In genomic region chr7:4689668-4690067, GRCh38 we compare ENCODE assay signal across 14 cellular contexts. TPM values are rescaled to one million over a fixed set of nuclear protein-coding genes. Genes with fewer than 3 reads are reported as not detected.
DNase-seq lines count a peak whose midpoint lies in the region; ATAC-seq, FAIRE-seq and TF ChIP-seq lines count a peak whose summit lies in the region.
"Had no signal": no experiment of that assay in that cellular context is flagged by ENCODE, and none has a peak within 500 bp of the region (broad histone marks: within the 10 kb centered on the region; RNA-seq: fewer than 3 reads in every experiment).

No MANE protein-coding gene starts in this region.

- peak overlapping the region in 3 of 4 donors; percentile 17 to 24 (median 18) for H3K4me3 ChIP-seq in sigmoid colon
- H3K4me3 ChIP-seq: hepatocyte had no signal

- no peaks in the 10 kb centered on the region for H3K36me3 Mint-ChIP-seq in chondrocyte (ENCODE audit: low read depth)
- no peaks in the 10 kb centered on the region for H3K36me3 Mint-ChIP-seq in natural killer cell

- FAIRE-seq in GM12892 (lab: Jason Lieb, UNC): peak; percentile 68

- peak overlapping the region in 3 of 4 donors; percentile 32 to 94 (median 76) for H3K27ac ChIP-seq in sigmoid colon
- H3K27ac ChIP-seq: hepatocyte had no signal

- H3K9me3 Mint-ChIP-seq in chondrocyte (ENCODE audit: low read depth): no peaks in the 10 kb centered on the region
- H3K9me3 Mint-ChIP-seq in natural killer cell: no peaks in the 10 kb centered on the region
- H3K9me3 Mint-ChIP-seq: endodermal cell had no signal

- H3K36me3 ChIP-seq in sigmoid colon: no peaks in the 10 kb centered on the region

- intact Hi-C loops in sigmoid colon (cut with DNase I) (no loop called here), natural killer cell (cut with micrococcal nuclease) (no loop called here)

- peak; percentile 55 for ATAC-seq in HG02852 (IDR thresholded peaks at IDR 0.05; ENCODE audit: unreplicated experiment)
- no peak for ATAC-seq in GM21367 (IDR thresholded peaks at IDR 0.05; ENCODE audit: unreplicated experiment)
- no peak for ATAC-seq in natural killer cell

- peaks cover 0 to 97% (median 94%) of the 10 kb centered on the region in 4 donors for H3K4me1 ChIP-seq in sigmoid colon

- 82 to 87% methylated on average over 12 of the region's 12 CpGs for WGBS in sigmoid colon, 2 donors

- no peaks in the 10 kb centered on the region for H3K27me3 Mint-ChIP-seq in chondrocyte (ENCODE audit: low read depth)
- H3K27me3 Mint-ChIP-seq in natural killer cell (ENCODE audit: low read depth in 2 of 2): no peaks in the 10 kb centered on the region

- TF ChIP-seq CTCF in chondrocyte (IDR thresholded peaks at IDR 0.05) (no peak), sigmoid colon (IDR thresholded peaks at IDR 0.05) (no peak), natural killer cell (IDR thresholded peaks at IDR 0.05) (no peak)

- no peaks in the 10 kb centered on the region for H3K27me3 ChIP-seq in sigmoid colon
- H3K27me3 ChIP-seq: hepatocyte had no signal

- DNase-seq in GM12892 (ENCODE audit: insufficient read length) (no peak), chondrocyte (ENCODE audit: low spot score) (no peak), sigmoid colon (no peak), SW480 (ENCODE audit: low spot score) (no peak), RKO (ENCODE audit: low spot score) (no peak), natural killer cell (no peak)
- DNase-seq: endodermal cell; H7; MV-4-11; NCI-H82; stimulated activated CD4-positive, alpha-beta T cell treated with anti-CD3 and anti-CD28 coated beads, Interleukin-12 subunit alpha, Interleukin-12 subunit beta, amount 100 ng/mL, for 4 hours had no signal

- H3K27ac Mint-ChIP-seq in chondrocyte (ENCODE audit: unreplicated experiment): peak overlapping the region; percentile 71
- peak overlapping the region in 1 of 2 donors; percentile 37 for H3K27ac Mint-ChIP-seq in natural killer cell
- H3K27ac Mint-ChIP-seq: endodermal cell had no signal

- TF ChIP-seq POLR2A in GM12892 (IDR thresholded peaks at IDR 0.05; ENCODE audit: low read depth, low read length) (no peak), sigmoid colon (IDR thresholded peaks at IDR 0.05) (no peak)

- H3K4me3 Mint-ChIP-seq in chondrocyte (ENCODE audit: unreplicated experiment): no peak overlapping the region
- no peak overlapping the region for H3K4me3 Mint-ChIP-seq in natural killer cell
- H3K4me3 Mint-ChIP-seq: endodermal cell had no signal

- H3K9me3 ChIP-seq in sigmoid colon: no peaks in the 10 kb centered on the region

- TF ChIP-seq EP300 in sigmoid colon (IDR thresholded peaks at IDR 0.05): no peak

- H3K4me1 Mint-ChIP-seq in chondrocyte (ENCODE audit: low read depth) (peaks cover 78% of the 10 kb centered on the region), natural killer cell (peaks cover 59 to 61% of the 10 kb centered on the region in 2 donors)

RNA-seq across cellular contexts. Expression of gene FOXK1, which starts 7.6 kb away (rescaled TPM):
- polyA plus RNA-seq in GM12892 (2012; ENCODE audit: missing spikeins): 7.0 TPM
- total RNA-seq in chondrocyte (53.3 to 78.3 TPM (median 77.9 TPM) in 3 replicates), sigmoid colon (10 to 100 TPM; 15.8 to 47.1 (median 18.0) TPM), natural killer cell (10 to 100 TPM; 51.6 to 59.7 (median 55.3) TPM)
- polyA plus RNA-seq in sigmoid colon: 10 to 100 TPM in 1 of 3 donors, 1 to 10 TPM in 2; 1.8 to 18.1 (median 3.0) TPM
